ENCODE assay signal across 8 cellular contexts in genomic region chr3:186514296-186515002, GRCh38. TPM values are rescaled to one million over a fixed set of nuclear protein-coding genes. Genes with fewer than 3 reads are reported as not detected.
A peak's percentile ranks its signal among the peaks of the same experiment; 100 is the strongest.
DNase-seq lines count a peak whose midpoint lies in the region; ATAC-seq and TF ChIP-seq lines count a peak whose summit lies in the region.

No MANE protein-coding gene starts in this region.

- no peaks in the 10 kb centered on the region for H3K9me3 ChIP-seq in endodermal cell (ENCODE audit: control insufficient read depth, low read length)

- H3K4me1 Mint-ChIP-seq in activated T-cell treated with anti-CD3 and anti-CD28 coated beads, Interleukin-2, amount 50 U/mL, for 4 hours (ENCODE audit: low read depth): peaks cover 78% of the 10 kb centered on the region
- no peaks in the 10 kb centered on the region for H3K4me1 Mint-ChIP-seq in endodermal cell
- peaks cover 79% of the 10 kb centered on the region for H3K4me1 Mint-ChIP-seq in stimulated activated memory B cell treated with anti-CD40 and anti-IgM and Interleukin-4, amounts not matched to agents 10 μg/mL and 1 μg/mL and 100 μg/mL, for 72 hours

- ATAC-seq in activated T-cell treated with anti-CD3 and anti-CD28 coated beads, Interleukin-2, amount 50 U/mL, for 4 hours: peak; percentile 64 to 65
- no peak for ATAC-seq in stimulated activated memory B cell treated with anti-CD40 and anti-IgM and Interleukin-4, amounts not matched to agents 10 μg/mL and 1 μg/mL and 100 μg/mL, for 72 hours

- no peaks in the 10 kb centered on the region for H3K36me3 Mint-ChIP-seq in activated T-cell treated with anti-CD3 and anti-CD28 coated beads, Interleukin-2, amount 50 U/mL, for 4 hours (ENCODE audit: insufficient read depth)
- H3K36me3 Mint-ChIP-seq in endodermal cell (ENCODE audit: low read depth): no peaks in the 10 kb centered on the region
- H3K36me3 Mint-ChIP-seq in stimulated activated memory B cell treated with anti-CD40 and anti-IgM and Interleukin-4, amounts not matched to agents 10 μg/mL and 1 μg/mL and 100 μg/mL, for 72 hours: no peaks in the 10 kb centered on the region

- no peak overlapping the region for H3K4me3 Mint-ChIP-seq in activated T-cell treated with anti-CD3 and anti-CD28 coated beads, Interleukin-2, amount 50 U/mL, for 4 hours
- H3K4me3 Mint-ChIP-seq in endodermal cell: no peak overlapping the region
- H3K4me3 Mint-ChIP-seq in stimulated activated memory B cell treated with anti-CD40 and anti-IgM and Interleukin-4, amounts not matched to agents 10 μg/mL and 1 μg/mL and 100 μg/mL, for 72 hours: no peak overlapping the region

- H3K4me1 ChIP-seq in endodermal cell (ENCODE audit: control insufficient read depth, insufficient read depth, low read length): no peaks in the 10 kb centered on the region

- H3K27ac Mint-ChIP-seq in endodermal cell: no peak overlapping the region
- peak overlapping the region; percentile 15 for H3K27ac Mint-ChIP-seq in stimulated activated memory B cell treated with anti-CD40 and anti-IgM and Interleukin-4, amounts not matched to agents 10 μg/mL and 1 μg/mL and 100 μg/mL, for 72 hours

- no peaks in the 10 kb centered on the region for H3K9me3 Mint-ChIP-seq in activated T-cell treated with anti-CD3 and anti-CD28 coated beads, Interleukin-2, amount 50 U/mL, for 4 hours
- no peaks in the 10 kb centered on the region for H3K9me3 Mint-ChIP-seq in endodermal cell
- no peaks in the 10 kb centered on the region for H3K9me3 Mint-ChIP-seq in stimulated activated memory B cell treated with anti-CD40 and anti-IgM and Interleukin-4, amounts not matched to agents 10 μg/mL and 1 μg/mL and 100 μg/mL, for 72 hours

- no peaks in the 10 kb centered on the region for H3K27me3 Mint-ChIP-seq in activated T-cell treated with anti-CD3 and anti-CD28 coated beads, Interleukin-2, amount 50 U/mL, for 4 hours (ENCODE audit: low read depth)
- peaks cover 7% of the 10 kb centered on the region for H3K27me3 Mint-ChIP-seq in endodermal cell (ENCODE audit: insufficient read depth)
- H3K27me3 Mint-ChIP-seq in stimulated activated memory B cell treated with anti-CD40 and anti-IgM and Interleukin-4, amounts not matched to agents 10 μg/mL and 1 μg/mL and 100 μg/mL, for 72 hours: no peaks in the 10 kb centered on the region

- 83 to 88% methylated on average over 1 to 3 of the region's 3 CpGs for WGBS in endodermal cell (ENCODE audit: insufficient coverage in 1 of 2, insufficient read length in 1 of 2), 2 experiments
- WGBS in lower leg skin, 2 donors: 78 to 79% methylated on average over 3 of the region's 3 CpGs

- peak; percentile 77 for TF ChIP-seq CTCF in endodermal cell (conservative IDR thresholded peaks at IDR 0.05)
- no peak for TF ChIP-seq CTCF in lower leg skin (IDR thresholded peaks at IDR 0.05)

- H3K4me3 ChIP-seq in endodermal cell (ENCODE audit: low read length) (no peak overlapping the region), lower leg skin (ENCODE audit: low read depth, poor library complexity, severe bottlenecking) (no peak overlapping the region)

- no peak overlapping the region for H3K27ac ChIP-seq in endodermal cell (ENCODE audit: low read depth, low read length)

- TF ChIP-seq POLR2A in lower leg skin (IDR thresholded peaks at IDR 0.05): no peak

- H3K9ac ChIP-seq in endodermal cell (ENCODE audit: extremely low read depth, low read length, poor library complexity, severe bottlenecking): no peak overlapping the region

- no peaks in the 10 kb centered on the region for H3K27me3 ChIP-seq in endodermal cell (ENCODE audit: control insufficient read depth, insufficient read depth, low read length, poor library complexity, severe bottlenecking)

- intact Hi-C loops in lower leg skin (cut with DNase I; ENCODE audit: low total_unique reads): no loop called here

- H3K36me3 ChIP-seq in endodermal cell (ENCODE audit: control insufficient read depth, insufficient read depth, low read length): no peaks in the 10 kb centered on the region

- no peak for DNase-seq in activated T-cell treated with anti-CD3 and anti-CD28 coated beads, Interleukin-2, amount 50 U/mL, for 4 hours
- DNase-seq in activated T-cell treated with anti-CD3 and anti-CD28 coated beads, Interleukin-2, amount 50 U/mL, for 1 hour: no peak
- DNase-seq in NCI-H69 (lab: John Stamatoyannopoulos, UW): peak; percentile 10
- peak; percentile 63 for DNase-seq in endodermal cell
- DNase-seq in lower leg skin (ENCODE audit: low spot score in 2 of 2): no peak
- no peak for DNase-seq in effector CD4-positive, alpha-beta T cell
- no peak for DNase-seq in activated gamma-delta T cell (lab: John Stamatoyannopoulos, UW)

RNA-seq across cellular contexts. Expression of gene CRYGS, which starts 29.7 kb away (rescaled TPM):
- 1 to 10 TPM; 1.7 to 1.8 (median 1.8) TPM for total RNA-seq in activated T-cell treated with anti-CD3 and anti-CD28 coated beads, Interleukin-2, amount 50 U/mL, for 4 hours
- total RNA-seq in endodermal cell (1 to 10 TPM; 2.0 to 2.4 TPM), lower leg skin (1 to 10 TPM in 2 of 4 donors, under 1 TPM in 2; 0.42 to 2.3 (median 1.3) TPM)
- 2.9 TPM for polyA plus RNA-seq in endodermal cell (2013, experiment 1 of 2)
- polyA plus RNA-seq in endodermal cell (2013, experiment 2 of 2): 2.7 TPM

RNA-seq across cellular contexts. Expression of gene TBCCD1, which starts 52.7 kb away (rescaled TPM):
- total RNA-seq in activated T-cell treated with anti-CD3 and anti-CD28 coated beads, Interleukin-2, amount 50 U/mL, for 4 hours: 10 to 100 TPM; 12.1 to 14.4 (median 12.4) TPM
- total RNA-seq in endodermal cell: 10 to 100 TPM; 11.9 to 14.0 TPM
- polyA plus RNA-seq in endodermal cell (2013, experiment 1 of 2): 18.8 TPM
- 20.2 TPM for polyA plus RNA-seq in endodermal cell (2013, experiment 2 of 2)
- 10 to 100 TPM in 3 of 4 donors, 1 to 10 TPM in 1; 9.7 to 17.7 (median 14.6) TPM for total RNA-seq in lower leg skin

RNA-seq across cellular contexts. Expression of gene DNAJB11, which starts 56.1 kb away (rescaled TPM):
- total RNA-seq in activated T-cell treated with anti-CD3 and anti-CD28 coated beads, Interleukin-2, amount 50 U/mL, for 4 hours: 10 to 100 TPM; 88.5 to 98.1 (median 91.1) TPM
- total RNA-seq in endodermal cell (10 to 100 TPM; 59.8 to 81.5 TPM), lower leg skin (10 to 100 TPM; 24.7 to 32.1 (median 26.4) TPM)
- 76.4 TPM for polyA plus RNA-seq in endodermal cell (2013, experiment 1 of 2)
- 68.8 TPM for polyA plus RNA-seq in endodermal cell (2013, experiment 2 of 2)

Comparison
In these comparisons a context has a peak if more than half of its experiments do, and no peak if none do; other contexts are left out.
1. DNase-seq: peak in NCI-H69 (single experiment) and endodermal cell (single experiment); none in activated T-cell treated with anti-CD3 and anti-CD28 coated beads, Interleukin-2, amount 50 U/mL, for 4 hours (single experiment), activated T-cell treated with anti-CD3 and anti-CD28 coated beads, Interleukin-2, amount 50 U/mL, for 1 hour (single experiment), lower leg skin (0 of 2), effector CD4-positive, alpha-beta T cell (single experiment) and activated gamma-delta T cell (single experiment).